ENCODE assay signal across 8 cellular contexts in genomic region chr4:158193171-158193749, GRCh38. TPM values are rescaled to one million over a fixed set of nuclear protein-coding genes. Genes with fewer than 3 reads are reported as not detected.
DNase-seq lines count a peak whose midpoint lies in the region; ATAC-seq and TF ChIP-seq lines count a peak whose summit lies in the region.
"Had no signal": no experiment of that assay in that cellular context is flagged by ENCODE, and none has a peak within 500 bp of the region (broad histone marks: within the 10 kb centered on the region; RNA-seq: fewer than 3 reads in every experiment).

No MANE protein-coding gene starts in this region.

- no peak overlapping the region for H3K27ac Mint-ChIP-seq in naive thymus-derived CD8-positive, alpha-beta T cell

- DNase-seq in GM12864 (ENCODE audit: low read depth) (no peak), epidermal melanocyte (ENCODE audit: insufficient read length, low spot score) (peak; percentile 55), omental fat pad (ENCODE audit: low spot score) (no peak), NCI-H1694 treated with DMSO at 0.1 percent for 48 hours (lab: John Stamatoyannopoulos, UW) (no peak)
- DNase-seq in naive thymus-derived CD8-positive, alpha-beta T cell = no peak

- H3K36me3 ChIP-seq in HEK293 (ENCODE audit: control insufficient read depth in 2 of 2, insufficient read depth in 1 of 2, low read length in 2 of 2) (no peaks in the 10 kb centered on the region), OCI-LY1 (ENCODE audit: insufficient read depth, low read length) (no peaks in the 10 kb centered on the region)

- H3K9me3 ChIP-seq in HEK293 (ENCODE audit: control insufficient read depth, insufficient read depth, low read depth, low read length) (no peaks in the 10 kb centered on the region), OCI-LY1 (ENCODE audit: low read length) (no peaks in the 10 kb centered on the region)

- no peak overlapping the region for H3K9ac ChIP-seq in OCI-LY1 (ENCODE audit: low read length)

- no peaks in the 10 kb centered on the region for H3K9me3 Mint-ChIP-seq in naive thymus-derived CD8-positive, alpha-beta T cell

- no peaks in the 10 kb centered on the region for H3K36me3 Mint-ChIP-seq in naive thymus-derived CD8-positive, alpha-beta T cell

- no peaks in the 10 kb centered on the region for H3K79me2 ChIP-seq in OCI-LY1 (ENCODE audit: insufficient read depth, low read length)

- H3K4me1 Mint-ChIP-seq in naive thymus-derived CD8-positive, alpha-beta T cell = no peaks in the 10 kb centered on the region

- H4K20me1 ChIP-seq in OCI-LY1 (ENCODE audit: insufficient read depth, low read length) = no peaks in the 10 kb centered on the region

- peak; percentile 32 for ATAC-seq in omental fat pad (ENCODE audit: low FRiP score)
- no peak for ATAC-seq in naive thymus-derived CD8-positive, alpha-beta T cell

- no peak overlapping the region for H3K4me2 ChIP-seq in OCI-LY1 (ENCODE audit: low read length)

- H3K4me3 ChIP-seq in GM12864 (ENCODE audit: low read depth, low read length) (no peak overlapping the region), HEK293 (ENCODE audit: low read depth, low read length) (no peak overlapping the region), OCI-LY1 (ENCODE audit: low read depth, low read length, poor library complexity, severe bottlenecking) (no peak overlapping the region)
- H3K4me3 ChIP-seq: skin epidermis had no signal

- no peaks in the 10 kb centered on the region for H3K27me3 ChIP-seq in OCI-LY1 (ENCODE audit: insufficient read depth, low read length)

- CTCF ChIA-PET in HEK293 (lab: Yijun Ruan, JAX) = interaction anchor here (0.6 to 9.0 kb wide), 15 partner anchors 8 to 596 kb away, joined by 3 to 52 read pairs (median 4); no protein-coding TSS in a partner anchor

- H3K27me3 Mint-ChIP-seq in naive thymus-derived CD8-positive, alpha-beta T cell = peaks cover 0 to 20% (median 4%) of the 10 kb centered on the region in 5 donors

- no peak overlapping the region for H2AFZ ChIP-seq in OCI-LY1 (ENCODE audit: low read length)

- POLR2A ChIA-PET in HEK293 (lab: Yijun Ruan, JAX) = no interaction called here
- POLR2A ChIA-PET in naive thymus-derived CD8-positive, alpha-beta T cell (lab: Charles Lee) = no interaction called here

- H3K4me1 ChIP-seq in HEK293 (ENCODE audit: control insufficient read depth, insufficient read depth, low read length) (no peaks in the 10 kb centered on the region), OCI-LY1 (ENCODE audit: insufficient read depth, low read length, severe bottlenecking) (no peaks in the 10 kb centered on the region)

- H3K27ac ChIP-seq in HEK293 (ENCODE audit: extremely low read depth, low read depth, low read length) = no peak overlapping the region
- H3K27ac ChIP-seq in OCI-LY1 (ENCODE audit: low read depth, low read length, poor library complexity, severe bottlenecking) = no peak overlapping the region

- no peaks in the 10 kb centered on the region for H3F3A ChIP-seq in OCI-LY1 (ENCODE audit: insufficient read depth, low read length)

- peak overlapping the region in 1 of 10 donors; percentile 40 for H3K4me3 Mint-ChIP-seq in naive thymus-derived CD8-positive, alpha-beta T cell

- TF ChIP-seq CTCF in GM12864 (IDR thresholded peaks at IDR 0.05; ENCODE audit: low read depth, low read length, missing control alignments) = peak; percentile 38
- TF ChIP-seq CTCF in HEK293 (tag by site-specific recombination; IDR thresholded peaks at IDR 0.05) = no peak
- TF ChIP-seq CTCF in OCI-LY1 (IDR thresholded peaks at IDR 0.05; ENCODE audit: low read length) = peak; percentile 51
- TF ChIP-seq CTCF in omental fat pad (IDR thresholded peaks at IDR 0.05) = peak in 1 of 3 donors; percentile 10

- H3K9me2 ChIP-seq in OCI-LY1 (ENCODE audit: low read depth, low read length) = no peaks in the 10 kb centered on the region

TF ChIP-seq in HEK293, 187 proteins besides CTCF, POLR2A, EP300 and RAD21:
- TF ChIP-seq ZNF654 (tag by site-specific recombination; IDR thresholded peaks at IDR 0.05; ENCODE audit: low read depth) (peak; percentile 31; the same call in 1 of the 2 replicates), ZNF785 (tag by site-specific recombination; IDR thresholded peaks at IDR 0.05) (no peak)

RNA-seq across cellular contexts. Expression of gene TMEM144, which starts 17.0 kb away (rescaled TPM):
- total RNA-seq in omental fat pad = 10 to 100 TPM in 2 of 4 donors, 1 to 10 TPM in 2; 5.6 to 15.4 (median 10.4) TPM
- total RNA-seq in naive thymus-derived CD8-positive, alpha-beta T cell = not detected
- not detected for polyA plus RNA-seq in naive thymus-derived CD8-positive, alpha-beta T cell

RNA-seq across cellular contexts. Expression of gene GASK1B, which starts 20.4 kb away (rescaled TPM):
- total RNA-seq in omental fat pad = 10 to 100 TPM; 50.2 to 94.2 (median 64.8) TPM
- under 1 TPM; 0.49 to 0.55 TPM for total RNA-seq in naive thymus-derived CD8-positive, alpha-beta T cell
- polyA plus RNA-seq in naive thymus-derived CD8-positive, alpha-beta T cell = not detected

Comparison
In these comparisons a context has a peak if more than half of its experiments do, and no peak if none do; other contexts are left out.
1. RNA of gene TMEM144, which starts 17.0 kb away (total RNA-seq): 5.6 to 15.4 TPM in omental fat pad; not detected in naive thymus-derived CD8-positive, alpha-beta T cell; every median in the first group is over 4 times any median in the second.
2. RNA of gene GASK1B, which starts 20.4 kb away (total RNA-seq): 50.2 to 94.2 TPM in omental fat pad; 0.49 to 0.55 TPM in naive thymus-derived CD8-positive, alpha-beta T cell; every median in the first group is over 10 times any median in the second.